21 cellular contexts compared by ENCODE assay signal in the genomic region with DNA sequence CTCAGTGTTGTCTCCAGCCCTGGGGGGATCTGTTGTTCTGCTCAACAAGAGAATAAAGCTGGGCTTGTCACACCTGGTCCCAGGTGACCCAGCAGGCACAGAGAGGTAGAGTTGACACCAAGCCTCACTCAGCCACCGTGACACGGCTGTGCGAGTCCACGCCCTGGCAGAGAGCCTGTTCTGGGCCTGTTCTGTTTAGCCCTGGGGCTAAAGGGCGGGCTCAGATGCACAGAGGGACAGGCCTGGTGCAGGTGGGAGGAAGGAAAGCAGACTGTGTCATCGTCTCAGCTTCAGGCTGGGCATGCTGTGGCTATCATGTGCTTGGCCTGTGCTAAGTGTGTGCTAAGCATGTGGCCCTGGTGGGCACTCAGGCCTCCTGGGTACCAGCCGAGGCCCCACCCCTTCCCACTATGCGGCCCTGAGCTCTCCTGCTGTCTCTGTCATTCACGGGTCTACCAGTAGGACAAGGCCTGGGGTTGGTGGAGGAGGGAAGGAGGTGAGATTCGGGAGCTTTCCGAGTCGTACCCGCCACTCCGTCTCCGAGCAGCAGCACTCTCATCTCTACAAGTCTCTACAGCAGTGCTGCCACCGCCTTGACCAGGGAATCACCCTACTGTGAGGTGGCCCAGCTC. TPM values are rescaled to one million over a fixed set of nuclear protein-coding genes. Genes with fewer than 3 reads are reported as not detected.
A peak's percentile ranks its signal among the peaks of the same experiment; 100 is the strongest.
DNase-seq lines count a peak whose midpoint lies in the region; ATAC-seq and TF ChIP-seq lines count a peak whose summit lies in the region.
"Had no signal": no experiment of that assay in that cellular context is flagged by ENCODE, and none has a peak within 500 bp of the region (broad histone marks: within the 10 kb centered on the region; RNA-seq: fewer than 3 reads in every experiment).

No MANE protein-coding gene starts in this region.

- no peaks in the 10 kb centered on the region for H3K9me3 Mint-ChIP-seq in neural progenitor cell
- H3K9me3 Mint-ChIP-seq: activated naive CD4-positive, alpha-beta T cell treated with anti-CD3 and anti-CD28 coated beads, Interleukin-2, amount 50 U/mL, for 24 hours had no signal

- H4K20me1 ChIP-seq in neural progenitor cell (ENCODE audit: low read depth) = peaks cover 8% of the 10 kb centered on the region

- no peak overlapping the region for H3K9ac ChIP-seq in neural progenitor cell
- H3K9ac ChIP-seq: GM23248 had no signal

- H3K4me1 Mint-ChIP-seq in neural progenitor cell = peaks cover 17% of the 10 kb centered on the region

- no peaks in the 10 kb centered on the region for H3F3A ChIP-seq in neural progenitor cell (ENCODE audit: low read depth)

- TF ChIP-seq CTCF in left ventricle myocardium inferior (IDR thresholded peaks at IDR 0.05; ENCODE audit: borderline replicate concordance) = no peak
- no peak for TF ChIP-seq CTCF in heart right ventricle (IDR thresholded peaks at IDR 0.05)
- TF ChIP-seq CTCF in neural progenitor cell (IDR thresholded peaks at IDR 0.05) = no peak

- H3K4me3 ChIP-seq in left ventricle myocardium inferior (no peak overlapping the region), heart right ventricle (no peak overlapping the region), neural progenitor cell (no peak overlapping the region)
- H3K4me3 ChIP-seq: GM23248, SJCRH30, smooth muscle cell had no signal

- H3K9me3 ChIP-seq in left ventricle myocardium inferior (replicated peaks) (no peaks in the 10 kb centered on the region), heart right ventricle (no peaks in the 10 kb centered on the region), neural progenitor cell (ENCODE audit: low read depth) (no peaks in the 10 kb centered on the region)
- H3K9me3 ChIP-seq: SJCRH30 had no signal

- H3K27me3 ChIP-seq in left ventricle myocardium inferior (ENCODE audit: low read depth) (no peaks in the 10 kb centered on the region), heart right ventricle (no peaks in the 10 kb centered on the region), neural progenitor cell (no peaks in the 10 kb centered on the region)
- H3K27me3 ChIP-seq: SJCRH30 had no signal

- ATAC-seq in heart right ventricle (no peak), GM21529 (IDR thresholded peaks at IDR 0.05; ENCODE audit: unreplicated experiment) (no peak), GM18873 (IDR thresholded peaks at IDR 0.05; ENCODE audit: low FRiP score, unreplicated experiment) (no peak)

- peak overlapping the region; percentile 15 for H3K4me3 Mint-ChIP-seq in neural progenitor cell
- H3K4me3 Mint-ChIP-seq: activated naive CD4-positive, alpha-beta T cell treated with anti-CD3 and anti-CD28 coated beads, Interleukin-2, amount 50 U/mL, for 24 hours; CD14-positive monocyte had no signal

- H3K36me3 ChIP-seq in left ventricle myocardium inferior (peaks cover 14% of the 10 kb centered on the region), heart right ventricle (peaks cover 0 to 53% (median 0%) of the 10 kb centered on the region in 9 donors), neural progenitor cell (no peaks in the 10 kb centered on the region)
- H3K36me3 ChIP-seq: SJCRH30 had no signal

- H3K36me3 Mint-ChIP-seq in neural progenitor cell = peaks cover 4% of the 10 kb centered on the region
- H3K36me3 Mint-ChIP-seq: activated naive CD4-positive, alpha-beta T cell treated with anti-CD3 and anti-CD28 coated beads, Interleukin-2, amount 50 U/mL, for 24 hours; CD14-positive monocyte had no signal

- DNase-seq in left ventricle myocardium inferior (no peak), heart right ventricle (no peak), caudate nucleus (lab: John Stamatoyannopoulos, UW) (no peak), neural progenitor cell (ENCODE audit: low spot score) (no peak), CD1c-positive myeloid dendritic cell (ENCODE audit: extremely low spot score) (no peak), nucleus accumbens (lab: John Stamatoyannopoulos, UW) (no peak)
- DNase-seq: activated T-cell treated with anti-CD3 and anti-CD28 coated beads, Interleukin-2, amount 50 U/mL, for 48 hours; cortex of kidney; GM23248; MM.1S; NCI-H1930; NCI-H510A; posterior cingulate gyrus; stimulated activated CD4-positive, alpha-beta T cell treated with anti-CD3 and anti-CD28 coated beads, Interleukin-4, amount 100 ng/mL, for 4 hours; T-helper 2 cell had no signal

- peaks cover 7% of the 10 kb centered on the region for H3K27me3 Mint-ChIP-seq in neural progenitor cell (ENCODE audit: insufficient read depth, low read depth)
- H3K27me3 Mint-ChIP-seq: activated naive CD4-positive, alpha-beta T cell treated with anti-CD3 and anti-CD28 coated beads, Interleukin-2, amount 50 U/mL, for 24 hours had no signal

- no peak overlapping the region for H3K27ac Mint-ChIP-seq in neural progenitor cell
- H3K27ac Mint-ChIP-seq: activated naive CD4-positive, alpha-beta T cell treated with anti-CD3 and anti-CD28 coated beads, Interleukin-2, amount 50 U/mL, for 24 hours had no signal

- 86 to 87% methylated on average over 16 of the region's 16 CpGs for WGBS in heart right ventricle, 2 donors

- no peaks in the 10 kb centered on the region for H3K79me2 ChIP-seq in neural progenitor cell (ENCODE audit: low read depth)

- H3K27ac ChIP-seq in left ventricle myocardium inferior (replicated peaks) (peak overlapping the region; percentile 91), heart right ventricle (peak overlapping the region in 3 of 10 donors; percentile 24 to 70 (median 59)), caudate nucleus (ENCODE audit: low read depth, low read length) (peak overlapping the region; percentile 27), neural progenitor cell (no peak overlapping the region)
- H3K27ac ChIP-seq: GM23248, SJCRH30 had no signal

- H2AFZ ChIP-seq in neural progenitor cell (replicated peaks) = no peak overlapping the region
- H2AFZ ChIP-seq: GM23248 had no signal

- H3K4me2 ChIP-seq in neural progenitor cell = no peak overlapping the region
- H3K4me2 ChIP-seq: smooth muscle cell had no signal

- intact Hi-C loops in left ventricle myocardium inferior (cut with micrococcal nuclease) (no loop called here), heart right ventricle (cut with DNase I) (no loop called here)

- H3K4me1 ChIP-seq in left ventricle myocardium inferior (peaks cover 78% of the 10 kb centered on the region), heart right ventricle (peaks cover 44 to 78% (median 65%) of the 10 kb centered on the region in 9 donors), neural progenitor cell (no peaks in the 10 kb centered on the region)
- H3K4me1 ChIP-seq: SJCRH30 had no signal

RNA-seq across cellular contexts. Expression of a gene that starts 10.8 kb away (rescaled TPM):
- total RNA-seq in left ventricle myocardium inferior (104 TPM), heart right ventricle (100 to 1,000 TPM in 3 of 10 donors, 10 to 100 TPM in 7; 53.3 to 119 (median 78.3) TPM), neural progenitor cell (ENCODE audit: low replicate concordance) (8.8 and 28.4 TPM in 2 replicates)
- 10 to 100 TPM; 35.0 to 58.7 TPM for polyA plus RNA-seq in heart right ventricle
